Comparison of ENCODE assay signal across 8 cellular contexts in genomic region chr6:155142902-155143609, GRCh38.
DNase-seq lines count a peak whose midpoint lies in the region; ATAC-seq, FAIRE-seq and TF ChIP-seq lines count a peak whose summit lies in the region.

No MANE protein-coding gene starts in this region.

- H2AFZ ChIP-seq in K562 (ENCODE audit: low read depth, low read length) = no peak overlapping the region

- intact Hi-C loops in K562 (cut with micrococcal nuclease) = no loop called here

- H3K9me3 Mint-ChIP-seq in progenitor cell of endocrine pancreas (ENCODE audit: low read depth) = no peaks in the 10 kb centered on the region

- no peaks in the 10 kb centered on the region for H4K20me1 ChIP-seq in BLaER1 treated with 17β-estradiol and CSF1 and Interleukin-3, amounts not matched to agents 10 nM and 100 nM
- H4K20me1 ChIP-seq in K562 (replicated peaks; ENCODE audit: control insufficient read depth, insufficient read depth, low read length) = no peaks in the 10 kb centered on the region; the same call in 1 of the 2 replicates

- no TSS peak for BruUV-seq in K562 (replicated peaks; lab: Mats Ljungman, UMichigan)

- peak; percentile 40 for ATAC-seq in HG02610 (IDR thresholded peaks at IDR 0.05; ENCODE audit: unreplicated experiment)
- ATAC-seq in K562 = no peak
- no peak for ATAC-seq in HG03457 (IDR thresholded peaks at IDR 0.05; ENCODE audit: unreplicated experiment)
- no peak for ATAC-seq in GM18861 (IDR thresholded peaks at IDR 0.05; ENCODE audit: unreplicated experiment)

- H3K79me2 ChIP-seq in K562 (ENCODE audit: control insufficient read depth, insufficient read depth, low read length) = no peaks in the 10 kb centered on the region

- TF ChIP-seq CTCF in K562 (IDR thresholded peaks at IDR 0.05 in 2 of 3, conservative IDR thresholded peaks at IDR 0.05 in 1 of 3; ENCODE audit: insufficient read depth in 2 of 3, low read depth in 1 of 3, low read length in 3 of 3) = no peak
- TF ChIP-seq CTCF in progenitor cell of endocrine pancreas (IDR thresholded peaks at IDR 0.05; ENCODE audit: unreplicated experiment) = no peak

- peak overlapping the region in 8 of 11 experiments; percentile 23 to 59 (median 32); a peak in 14 of 22 replicates for H3K27ac ChIP-seq in BLaER1 treated with 17β-estradiol and CSF1 and Interleukin-3, amounts not matched to agents 10 nM and 100 nM
- no peak overlapping the region for H3K27ac ChIP-seq in K562 (ENCODE audit: extremely low read depth, low read depth, low read length)

- H3K4me1 Mint-ChIP-seq in progenitor cell of endocrine pancreas (ENCODE audit: low read depth) = peaks cover 30% of the 10 kb centered on the region

- no peaks in the 10 kb centered on the region for H3K9me3 ChIP-seq in BLaER1 treated with 17β-estradiol and CSF1 and Interleukin-3, amounts not matched to agents 10 nM and 100 nM (replicated peaks in 1 of 11)
- no peaks in the 10 kb centered on the region for H3K9me3 ChIP-seq in K562 (replicated peaks; ENCODE audit: control insufficient read depth, insufficient read depth, low read depth, low read length)

- no peak for TF ChIP-seq EP300 in K562 (IDR thresholded peaks at IDR 0.05; ENCODE audit: low read length)

- CTCF ChIA-PET in K562 (lab: Yijun Ruan, JAX; ENCODE audit: low intra/inter-chr PET ratio) = no interaction called here

- no peak overlapping the region for H3K27ac Mint-ChIP-seq in progenitor cell of endocrine pancreas

- H3K4me3 ChIP-seq in BLaER1 treated with 17β-estradiol and CSF1 and Interleukin-3, amounts not matched to agents 10 nM and 100 nM = peak overlapping the region in 7 of 10 experiments; percentile 0 to 37 (median 30); a peak in 8 of 20 replicates
- H3K4me3 ChIP-seq in K562 = no peak overlapping the region

- TF ChIP-seq POLR2A in K562 (conservative IDR thresholded peaks at IDR 0.05) = no peak

- WGBS in K562 (ENCODE audit: insufficient coverage, low coverage, missing lambda C conversion rate) = 2% methylated on average over 6 of the region's 6 CpGs

- DNase-seq in K562 (ENCODE audit: extremely low read depth in 1 of 4, low spot score in 3 of 4) (no peak), myocyte (ENCODE audit: low read depth) (peak; percentile 29), progenitor cell of endocrine pancreas (ENCODE audit: low spot score, unreplicated experiment) (no peak), NCI-H1436 treated with DMSO at 0.1 percent for 48 hours (lab: John Stamatoyannopoulos, UW) (no peak)

- H3K9ac ChIP-seq in BLaER1 treated with 17β-estradiol and CSF1 and Interleukin-3, amounts not matched to agents 10 nM and 100 nM = peak overlapping the region in 7 of 11 experiments; percentile 5 to 60 (median 33); a peak in 11 of 22 replicates
- no peak overlapping the region for H3K9ac ChIP-seq in K562 (ENCODE audit: insufficient read depth in 1 of 2, low read depth in 2 of 2, low read length in 2 of 2)

- H3K36me3 ChIP-seq in BLaER1 treated with 17β-estradiol and CSF1 and Interleukin-3, amounts not matched to agents 10 nM and 100 nM = no peaks in the 10 kb centered on the region; a peak in 1 of 22 replicates
- H3K36me3 ChIP-seq in K562 (ENCODE audit: control insufficient read depth, insufficient read depth, low read length) = no peaks in the 10 kb centered on the region

- peak overlapping the region; percentile 47 to 84 (median 75) for H3K4me2 ChIP-seq in BLaER1 treated with 17β-estradiol and CSF1 and Interleukin-3, amounts not matched to agents 10 nM and 100 nM
- H3K4me2 ChIP-seq in K562 (ENCODE audit: insufficient read depth, low read length) = no peak overlapping the region

- no peak for TF ChIP-seq RAD21 in K562 (CRISPR knock-in tag; conservative IDR thresholded peaks at IDR 0.05 in 1 of 2, IDR thresholded peaks at IDR 0.05 in 1 of 2)

- POLR2A ChIA-PET in K562 (lab: Yijun Ruan, JAX) = interaction anchor here (0.6 kb wide), 1 partner anchor 959 kb away, joined by 3 read pairs; no protein-coding TSS in a partner anchor

- peaks cover 36% of the 10 kb centered on the region for H3K27me3 Mint-ChIP-seq in progenitor cell of endocrine pancreas

- peaks cover 1% of the 10 kb centered on the region for H3K36me3 Mint-ChIP-seq in progenitor cell of endocrine pancreas (ENCODE audit: insufficient read depth)

- H3K9me1 ChIP-seq in K562 (ENCODE audit: control insufficient read depth, insufficient read depth, low read length) = no peaks in the 10 kb centered on the region

- in situ Hi-C loops in K562 (cut with MboI) = no loop called here

- no peaks in the 10 kb centered on the region for H3K27me3 ChIP-seq in BLaER1 treated with 17β-estradiol and CSF1 and Interleukin-3, amounts not matched to agents 10 nM and 100 nM
- peaks cover 29 to 63% of the 10 kb centered on the region in 2 experiments for H3K27me3 ChIP-seq in K562 (ENCODE audit: control insufficient read depth in 2 of 2, insufficient read depth in 2 of 2, low read length in 2 of 2)

- peaks cover 5 to 35% (median 18%) of the 10 kb centered on the region in 10 experiments; a peak in 19 of 20 replicates for H3K4me1 ChIP-seq in BLaER1 treated with 17β-estradiol and CSF1 and Interleukin-3, amounts not matched to agents 10 nM and 100 nM
- H3K4me1 ChIP-seq in K562 (replicated peaks in 1 of 2; ENCODE audit: control insufficient read depth in 2 of 2, insufficient read depth in 2 of 2, low read length in 2 of 2) = no peaks in the 10 kb centered on the region

- no peak for FAIRE-seq in K562 (lab: Jason Lieb, UNC)

- no peak overlapping the region for H3K4me3 Mint-ChIP-seq in progenitor cell of endocrine pancreas (ENCODE audit: low read depth)

TF ChIP-seq in K562, 482 proteins besides CTCF, POLR2A, EP300 and RAD21:
- TF ChIP-seq DACH1 (IDR thresholded peaks at IDR 0.05; ENCODE audit: partially characterized antibody) = peak; percentile 44
- TF ChIP-seq ZNF263 (CRISPR knock-in tag; IDR thresholded peaks at IDR 0.05; ENCODE audit: borderline replicate concordance) = no peak

Comparison
In these comparisons a context has a peak if more than half of its experiments do, and no peak if none do; other contexts are left out.
1. H3K9ac ChIP-seq: peak in BLaER1 treated with 17β-estradiol and CSF1 and Interleukin-3, amounts not matched to agents 10 nM and 100 nM (7 of 11); none in K562 (0 of 2).